9 cellular contexts compared by ENCODE assay signal in the genomic region with DNA sequence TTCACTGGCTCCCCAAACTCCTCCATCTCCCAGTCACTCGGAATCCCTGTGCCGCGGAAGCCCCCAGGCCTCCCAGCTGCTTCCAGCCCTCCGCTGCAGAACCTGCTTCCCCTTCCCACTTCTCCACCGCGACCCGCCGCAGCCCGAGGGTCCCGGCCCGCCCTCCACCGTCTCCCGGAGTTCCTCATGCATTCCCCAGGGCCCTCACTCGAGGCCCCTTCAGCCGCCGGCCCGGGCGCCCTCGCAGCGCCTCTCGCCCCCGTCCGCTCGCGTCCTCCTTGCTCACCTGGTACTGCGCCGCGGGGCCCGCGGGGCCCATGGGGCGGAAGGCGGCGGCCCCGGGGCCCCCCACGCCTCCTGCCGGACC. TPM values are rescaled to one million over a fixed set of nuclear protein-coding genes. Genes with fewer than 3 reads are reported as not detected.
DNase-seq lines count a peak whose midpoint lies in the region; ATAC-seq and TF ChIP-seq lines count a peak whose summit lies in the region.
"Had no signal": no experiment of that assay in that cellular context is flagged by ENCODE, and none has a peak within 500 bp of the region (broad histone marks: within the 10 kb centered on the region; RNA-seq: fewer than 3 reads in every experiment).

No MANE protein-coding gene starts in this region.

- H3K4me1 ChIP-seq in HCT116 (ENCODE audit: control insufficient read depth in 1 of 2, insufficient read depth in 2 of 2, low read length in 2 of 2): peaks cover 40 to 46% of the 10 kb centered on the region in 2 experiments
- H3K4me1 ChIP-seq in naive thymus-derived CD4-positive, alpha-beta T cell (ENCODE audit: control insufficient read depth in 2 of 2, insufficient read depth in 2 of 2, low read length in 2 of 2): peaks cover 34 to 36% of the 10 kb centered on the region in 2 donors

- RAD21 ChIA-PET in HCT116 (lab: Charles Lee; ENCODE audit: low non-redundant PET in 1 of 2, low total read pairs in 2 of 2, uncharacterized antibody in 2 of 2, unreplicated experiment in 2 of 2): no interaction called here

- POLR2A ChIA-PET in HCT116 (lab: Charles Lee): no interaction called here
- POLR2A ChIA-PET in naive thymus-derived CD4-positive, alpha-beta T cell (lab: Charles Lee): interaction anchor here (0.6 to 13.5 kb wide), 10 partner anchors 14 to 307 kb away, joined by 3 to 204 read pairs (median 5); a partner anchor contains a TSS

- peak overlapping the region; percentile 92 to 98 (median 95) for H3K4me3 Mint-ChIP-seq in naive thymus-derived CD4-positive, alpha-beta T cell

- peaks cover 24 to 48% (median 43%) of the 10 kb centered on the region in 7 donors for H3K4me1 Mint-ChIP-seq in naive thymus-derived CD4-positive, alpha-beta T cell

- no peak for TF ChIP-seq RAD21 in HCT116 (IDR thresholded peaks at IDR 0.05; ENCODE audit: low read depth)

- peaks cover under 1 to 4% of the 10 kb centered on the region in 2 experiments; a peak in 2 of 4 replicates for H3K36me3 ChIP-seq in HCT116 (ENCODE audit: control insufficient read depth in 1 of 2, insufficient read depth in 2 of 2, low read length in 2 of 2)
- H3K36me3 ChIP-seq in naive thymus-derived CD4-positive, alpha-beta T cell (ENCODE audit: control insufficient read depth in 2 of 3, insufficient read depth in 3 of 3, low read length in 3 of 3): peaks cover 0 to 15% (median 0%) of the 10 kb centered on the region in 3 experiments

- H4K20me1 ChIP-seq in HCT116 (ENCODE audit: insufficient read depth): no peaks in the 10 kb centered on the region

- TF ChIP-seq CTCF in HCT116 (IDR thresholded peaks at IDR 0.05 in 2 of 3, conservative IDR thresholded peaks at IDR 0.05 in 1 of 3; ENCODE audit: borderline replicate concordance in 1 of 3, insufficient read depth in 1 of 3, low read depth in 2 of 3, low read length in 2 of 3): no peak

- peak overlapping the region; percentile 84 to 95 (median 91) for H3K27ac Mint-ChIP-seq in naive thymus-derived CD4-positive, alpha-beta T cell

- peak overlapping the region; percentile 98 for H3K9ac ChIP-seq in HCT116 (ENCODE audit: low read length)

- intact Hi-C loops in HCT116 (cut with micrococcal nuclease): loop anchor here (2.0 to 5.0 kb wide), 2 partner anchors 69 to 220 kb away; a partner anchor contains a TSS
- intact Hi-C loops in naive thymus-derived CD4-positive, alpha-beta T cell (cut with micrococcal nuclease): loop anchor here (1.0 to 10.0 kb wide), 7 partner anchors 142 to 820 kb away; a partner anchor contains a TSS

- peak overlapping the region; percentile 89 for H3K4me2 ChIP-seq in HCT116 (ENCODE audit: low read length)

- no peak for TF ChIP-seq POLR2A in HCT116 (IDR thresholded peaks at IDR 0.05; ENCODE audit: borderline replicate concordance, extremely low read depth, insufficient read depth, insufficient read length)

- ATAC-seq in HCT116: peak; percentile 15
- peak; percentile 13 for ATAC-seq in naive thymus-derived CD4-positive, alpha-beta T cell

- H3K36me3 Mint-ChIP-seq in naive thymus-derived CD4-positive, alpha-beta T cell: peaks cover 0 to 3% (median 0%) of the 10 kb centered on the region in 5 donors

- no TSS peak for BruUV-seq in HCT116 (replicated peaks; lab: Mats Ljungman, UMichigan)

- CTCF ChIA-PET in HCT116 (lab: Charles Lee): interaction anchor here (1.9 kb wide), 1 partner anchor 24 kb away, joined by 6 read pairs; no protein-coding TSS in a partner anchor
- CTCF ChIA-PET in naive thymus-derived CD4-positive, alpha-beta T cell (lab: Charles Lee): interaction anchor here (0.8 kb wide), 1 partner anchor 140 kb away, joined by 3 read pairs; no protein-coding TSS in a partner anchor

- peaks cover 52% of the 10 kb centered on the region for H3K79me2 ChIP-seq in HCT116 (ENCODE audit: insufficient read depth, low read length)

- H3K9me3 Mint-ChIP-seq in naive thymus-derived CD4-positive, alpha-beta T cell: no peaks in the 10 kb centered on the region

- H3K9me2 ChIP-seq in HCT116 (ENCODE audit: insufficient read depth): no peaks in the 10 kb centered on the region

- H3K27me3 Mint-ChIP-seq in naive thymus-derived CD4-positive, alpha-beta T cell: no peaks in the 10 kb centered on the region

- no peaks in the 10 kb centered on the region for H3K9me3 ChIP-seq in HCT116 (ENCODE audit: control insufficient read depth in 1 of 2, insufficient read depth in 1 of 2, low read depth in 1 of 2, low read length in 2 of 2)
- no peaks in the 10 kb centered on the region for H3K9me3 ChIP-seq in naive thymus-derived CD4-positive, alpha-beta T cell (ENCODE audit: control insufficient read depth in 2 of 3, low read length in 3 of 3)

- H2AFZ ChIP-seq in HCT116 (ENCODE audit: low read depth, low read length, poor library complexity, severe bottlenecking): no peak overlapping the region

- H3K4me3 ChIP-seq in HCT116 (replicated peaks in 1 of 2; ENCODE audit: low read depth in 1 of 2, low read length in 2 of 2): peak overlapping the region; percentile 92 to 95
- H3K4me3 ChIP-seq in naive thymus-derived CD4-positive, alpha-beta T cell (ENCODE audit: low read length): peak overlapping the region; percentile 87

- no peaks in the 10 kb centered on the region for H3K27me3 ChIP-seq in HCT116 (ENCODE audit: insufficient read depth, low read length)
- H3K27me3 ChIP-seq in naive thymus-derived CD4-positive, alpha-beta T cell (ENCODE audit: control insufficient read depth in 2 of 2, insufficient read depth in 2 of 2, low read length in 2 of 2): no peaks in the 10 kb centered on the region

- DNase-seq in NCI-H2227 (lab: John Stamatoyannopoulos, UW; ENCODE audit: unreplicated experiment) (peak; percentile 78), NCI-H2227 treated with DMSO at 0.1 percent for 48 hours (lab: John Stamatoyannopoulos, UW) (no peak), HCT116 (ENCODE audit: low read depth, low spot score) (no peak), NCI-H774 (lab: John Stamatoyannopoulos, UW) (peak; percentile 66), ecto neural progenitor cell (ENCODE audit: low spot score) (peak; percentile 84), cortex of kidney (lab: John Stamatoyannopoulos, UW) (no peak), SHP77 treated with DMSO at 0.1 percent for 48 hours (lab: John Stamatoyannopoulos, UW) (no peak)
- peak in 1 of 9 donors; percentile 24 for DNase-seq in naive thymus-derived CD4-positive, alpha-beta T cell

- peak overlapping the region; percentile 96 for H3K27ac ChIP-seq in HCT116 (ENCODE audit: low read depth, low read length)
- H3K27ac ChIP-seq in naive thymus-derived CD4-positive, alpha-beta T cell (ENCODE audit: low read depth, low read length): peak overlapping the region; percentile 96

TF ChIP-seq in HCT116, 20 proteins besides CTCF, POLR2A, EP300 and RAD21:
- TF ChIP-seq, protein P1, sequence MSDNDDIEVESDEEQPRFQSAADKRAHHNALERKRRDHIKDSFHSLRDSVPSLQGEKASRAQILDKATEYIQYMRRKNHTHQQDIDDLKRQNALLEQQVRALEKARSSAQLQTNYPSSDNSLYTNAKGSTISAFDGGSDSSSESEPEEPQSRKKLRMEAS (IDR thresholded peaks at IDR 0.05): no peak
- peak; percentile 97 for TF ChIP-seq ZFX (IDR thresholded peaks at IDR 0.05)
TF ChIP-seq in HCT116: peak in this region for 1.

RNA-seq across cellular contexts. Expression of a gene that starts 0.3 kb away (rescaled TPM):
- 168 TPM for total RNA-seq in HCT116 (2021; ENCODE audit: unreplicated experiment)
- polyA plus RNA-seq in HCT116 (2012): 169 and 186 TPM in 2 replicates
- 100 to 1,000 TPM; 102 to 148 (median 109) TPM for total RNA-seq in naive thymus-derived CD4-positive, alpha-beta T cell
- 100 to 1,000 TPM in 1 of 2 donors, 10 to 100 TPM in 1; 61.5 to 112 TPM for polyA plus RNA-seq in naive thymus-derived CD4-positive, alpha-beta T cell

RNA-seq across cellular contexts. Expression of a gene that starts 14.7 kb away (rescaled TPM):
- total RNA-seq in HCT116 (2021; ENCODE audit: unreplicated experiment): 70.9 TPM
- polyA plus RNA-seq in HCT116 (2012): 35.8 and 40.6 TPM in 2 replicates
- 10 to 100 TPM; 38.1 to 66.2 (median 55.8) TPM for total RNA-seq in naive thymus-derived CD4-positive, alpha-beta T cell
- polyA plus RNA-seq in naive thymus-derived CD4-positive, alpha-beta T cell: 10 to 100 TPM; 22.1 to 44.4 TPM

RNA-seq across cellular contexts. Expression of a gene that starts 14.9 kb away (rescaled TPM):
- total RNA-seq in HCT116 (2021; ENCODE audit: unreplicated experiment): 193 TPM
- 205 and 235 TPM in 2 replicates for polyA plus RNA-seq in HCT116 (2012)
- total RNA-seq in naive thymus-derived CD4-positive, alpha-beta T cell: 100 to 1,000 TPM in 3 of 5 experiments, 10 to 100 TPM in 2; 68.4 to 153 (median 105) TPM
- polyA plus RNA-seq in naive thymus-derived CD4-positive, alpha-beta T cell: 100 to 1,000 TPM; 153 to 162 TPM

RNA-seq across cellular contexts. Expression of a gene that starts 31.3 kb away (rescaled TPM):
- not detected for total RNA-seq in HCT116 (2021; ENCODE audit: unreplicated experiment)
- polyA plus RNA-seq in HCT116 (2012): 0.05 and 0.31 TPM in 2 replicates
- 1 to 10 TPM in 2 of 5 experiments, not detected in 3; 4.2 to 5.3 TPM for total RNA-seq in naive thymus-derived CD4-positive, alpha-beta T cell
- not detected for polyA plus RNA-seq in naive thymus-derived CD4-positive, alpha-beta T cell
- total RNA-seq: Daoy had no signal

RNA-seq across cellular contexts. Expression of a gene that starts 39.6 kb away (rescaled TPM):
- total RNA-seq in HCT116 (2021; ENCODE audit: unreplicated experiment): not detected
- 0.06 TPM in 1 of 2 replicates, not detected in the other for polyA plus RNA-seq in HCT116 (2012)
- not detected for total RNA-seq in naive thymus-derived CD4-positive, alpha-beta T cell
- not detected for polyA plus RNA-seq in naive thymus-derived CD4-positive, alpha-beta T cell
- total RNA-seq: Daoy had no signal

Comparison
In these comparisons a context has a peak if more than half of its experiments do, and no peak if none do; other contexts are left out.
1. DNase-seq: peak in NCI-H2227 (single experiment), NCI-H774 (single experiment) and ecto neural progenitor cell (single experiment); none in NCI-H2227 treated with DMSO at 0.1 percent for 48 hours (single experiment), HCT116 (single experiment), cortex of kidney (single experiment) and SHP77 treated with DMSO at 0.1 percent for 48 hours (single experiment).